In genomic region chr3:184907941-184908649, GRCh38 we compare ENCODE assay signal across 19 cellular contexts.
A peak's percentile ranks its signal among the peaks of the same experiment; 100 is the strongest.
DNase-seq lines count a peak whose midpoint lies in the region; ATAC-seq and TF ChIP-seq lines count a peak whose summit lies in the region.
"Had no signal": no experiment of that assay in that cellular context is flagged by ENCODE, and none has a peak within 500 bp of the region (broad histone marks: within the 10 kb centered on the region; RNA-seq: fewer than 3 reads in every experiment).

No MANE protein-coding gene starts in this region.

- H3K36me3 ChIP-seq in aorta (ENCODE audit: control insufficient read depth in 1 of 2, insufficient read depth in 2 of 2, low read length in 1 of 2), result no peaks in the 10 kb centered on the region
- H3K36me3 ChIP-seq: vagina had no signal

- H3K9me3 ChIP-seq in aorta (ENCODE audit: control insufficient read depth, low read length), result no peaks in the 10 kb centered on the region
- H3K9me3 ChIP-seq: vagina had no signal

- DNase-seq in anterior cingulate cortex (lab: John Stamatoyannopoulos, UW) (peak in 43 of 58 donors; percentile 1 to 60 (median 22)), left cardiac atrium (peak; percentile 20), nephron progenitor cell (no peak), aorta (peak; percentile 44 to 76), DMS79 treated with DMSO at 0.1 percent for 48 hours (lab: John Stamatoyannopoulos, UW) (no peak)
- DNase-seq: activated CD8-positive, alpha-beta memory T cell treated with anti-CD3 and anti-CD28 coated beads, Interleukin-2, amount 50 U/mL, for 4 hours; activated naive CD4-positive, alpha-beta T cell treated with anti-CD3 and anti-CD28 coated beads, Interleukin-2, amount 50 U/mL, for 16 hours; DMS53; GM23248; left colon; natural killer cell; NCI-H187 treated with DMSO at 0.1 percent for 48 hours; NCI-H524 treated with DMSO at 0.1 percent for 48 hours had no signal

- TF ChIP-seq CTCF in nephron progenitor cell (IDR thresholded peaks at IDR 0.05), result no peak

- 43 to 44% methylated on average over 14 of the region's 14 CpGs for WGBS in aorta, 2 donors

- ATAC-seq in left cardiac atrium (peak; percentile 61 to 73), aorta (ENCODE audit: low FRiP score) (peak; percentile 69), HG02610 (IDR thresholded peaks at IDR 0.05; ENCODE audit: unreplicated experiment) (no peak), esophagus mucosa (no peak)
- ATAC-seq: left colon; natural killer cell; stimulated activated memory B cell treated with anti-CD40 and anti-IgM and Interleukin-4, amounts not matched to agents 10 μg/mL and 1 μg/mL and 100 μg/mL, for 72 hours had no signal

- peaks cover 28% of the 10 kb centered on the region for H3K9me3 Mint-ChIP-seq in nephron progenitor cell
- H3K9me3 Mint-ChIP-seq: natural killer cell; stimulated activated memory B cell treated with anti-CD40 and anti-IgM and Interleukin-4, amounts not matched to agents 10 μg/mL and 1 μg/mL and 100 μg/mL, for 72 hours; T-helper 1 cell treated with Interleukin-12 subunit alpha and Interleukin-12 subunit beta and Interleukin-4 antibody, amounts not matched to agents 30 μg/mL and 1 μg/mL, for 36 hours had no signal

- H3K27ac ChIP-seq in aorta (ENCODE audit: low read depth in 1 of 2, low read length in 2 of 2), result peak overlapping the region in 1 of 2 donors; percentile 5
- H3K27ac ChIP-seq: BLaER1, GM23248, vagina had no signal

- intact Hi-C loops in left cardiac atrium (cut with DNase I) (no loop called here), aorta (cut with DNase I) (no loop called here)

- no peak overlapping the region for H3K4me3 ChIP-seq in aorta (ENCODE audit: low read length in 2 of 2)
- H3K4me3 ChIP-seq: BLaER1, GM23248, vagina had no signal

- no peaks in the 10 kb centered on the region for H3K27me3 ChIP-seq in aorta (ENCODE audit: control insufficient read depth in 1 of 2, insufficient read depth in 2 of 2, low read length in 1 of 2)
- H3K27me3 ChIP-seq: BLaER1, vagina had no signal

- peak overlapping the region; percentile 98 for H3K27ac Mint-ChIP-seq in nephron progenitor cell
- H3K27ac Mint-ChIP-seq: natural killer cell; stimulated activated memory B cell treated with anti-CD40 and anti-IgM and Interleukin-4, amounts not matched to agents 10 μg/mL and 1 μg/mL and 100 μg/mL, for 72 hours; T-helper 1 cell treated with Interleukin-12 subunit alpha and Interleukin-12 subunit beta and Interleukin-4 antibody, amounts not matched to agents 30 μg/mL and 1 μg/mL, for 36 hours had no signal

- H3K27me3 Mint-ChIP-seq in nephron progenitor cell (ENCODE audit: low read depth, poor library complexity), result no peaks in the 10 kb centered on the region
- H3K27me3 Mint-ChIP-seq: stimulated activated memory B cell treated with anti-CD40 and anti-IgM and Interleukin-4, amounts not matched to agents 10 μg/mL and 1 μg/mL and 100 μg/mL, for 72 hours had no signal

- peaks cover 54% of the 10 kb centered on the region for H3K36me3 Mint-ChIP-seq in nephron progenitor cell (ENCODE audit: low read depth)

- H3K4me3 Mint-ChIP-seq in nephron progenitor cell, result peak overlapping the region; percentile 1
- H3K4me3 Mint-ChIP-seq: natural killer cell; stimulated activated memory B cell treated with anti-CD40 and anti-IgM and Interleukin-4, amounts not matched to agents 10 μg/mL and 1 μg/mL and 100 μg/mL, for 72 hours; T-helper 1 cell treated with Interleukin-12 subunit alpha and Interleukin-12 subunit beta and Interleukin-4 antibody, amounts not matched to agents 30 μg/mL and 1 μg/mL, for 36 hours had no signal

- peaks cover 0 to 3% of the 10 kb centered on the region in 2 donors for H3K4me1 ChIP-seq in aorta (ENCODE audit: control insufficient read depth in 1 of 2, insufficient read depth in 2 of 2, low read length in 2 of 2)
- H3K4me1 ChIP-seq: BLaER1, vagina had no signal

- H3K4me1 Mint-ChIP-seq in nephron progenitor cell, result peaks cover 70% of the 10 kb centered on the region
- H3K4me1 Mint-ChIP-seq: stimulated activated memory B cell treated with anti-CD40 and anti-IgM and Interleukin-4, amounts not matched to agents 10 μg/mL and 1 μg/mL and 100 μg/mL, for 72 hours had no signal

Comparison
In these comparisons a context has a peak if more than half of its experiments do, and no peak if none do; other contexts are left out.
1. DNase-seq: peak in anterior cingulate cortex (43 of 58), left cardiac atrium (single experiment) and aorta (2 of 2); none in nephron progenitor cell (single experiment) and DMS79 treated with DMSO at 0.1 percent for 48 hours (single experiment).
2. ATAC-seq: peak in left cardiac atrium (2 of 2) and aorta (single experiment); none in HG02610 (single experiment) and esophagus mucosa (single experiment).